2 cellular contexts compared by ENCODE assay signal in the genomic region with DNA sequence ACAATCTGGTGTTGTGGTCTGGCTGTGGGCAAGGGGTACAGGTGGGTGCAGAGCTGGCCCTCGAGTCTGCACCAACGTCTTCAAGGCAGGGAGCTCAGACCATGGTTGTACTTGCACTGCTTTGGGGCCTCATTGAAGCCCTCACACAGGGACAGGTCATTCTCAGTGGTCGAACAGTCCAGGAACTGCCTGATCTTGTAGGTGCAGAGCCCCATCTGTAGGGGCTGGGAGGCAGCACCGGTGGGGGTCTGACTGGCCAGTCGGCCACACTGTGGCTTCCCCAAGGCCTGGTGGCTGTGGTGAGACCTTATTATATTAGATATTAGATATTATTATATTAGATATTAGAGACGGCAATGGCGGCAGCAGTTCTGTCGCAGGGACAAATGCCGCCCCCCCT.
TF ChIP-seq lines count a peak whose summit lies in the region.

No MANE protein-coding gene starts in this region.

TF ChIP-seq in A549, 52 proteins besides CTCF, POLR2A, EP300 and RAD21:
- TF ChIP-seq TFCP2L1 (CRISPR knock-in tag; IDR thresholded peaks at IDR 0.05) (no peak), JUN (IDR thresholded peaks at IDR 0.05) (no peak), RFX5 (IDR thresholded peaks at IDR 0.05) (no peak), ZFP36 (IDR thresholded peaks at IDR 0.05; ENCODE audit: borderline replicate concordance, partially characterized antibody) (no peak), RCOR1 (IDR thresholded peaks at IDR 0.05; ENCODE audit: low read depth, low read length) (no peak), JUNB (IDR thresholded peaks at IDR 0.05) (no peak), EHMT2 (IDR thresholded peaks at IDR 0.05; ENCODE audit: low read depth) (no peak), CHD2 (IDR thresholded peaks at IDR 0.05; ENCODE audit: low read length, partially characterized antibody) (no peak)

TF ChIP-seq in H1, 55 proteins besides CTCF, POLR2A, EP300 and RAD21:
- TF ChIP-seq, protein P1, sequence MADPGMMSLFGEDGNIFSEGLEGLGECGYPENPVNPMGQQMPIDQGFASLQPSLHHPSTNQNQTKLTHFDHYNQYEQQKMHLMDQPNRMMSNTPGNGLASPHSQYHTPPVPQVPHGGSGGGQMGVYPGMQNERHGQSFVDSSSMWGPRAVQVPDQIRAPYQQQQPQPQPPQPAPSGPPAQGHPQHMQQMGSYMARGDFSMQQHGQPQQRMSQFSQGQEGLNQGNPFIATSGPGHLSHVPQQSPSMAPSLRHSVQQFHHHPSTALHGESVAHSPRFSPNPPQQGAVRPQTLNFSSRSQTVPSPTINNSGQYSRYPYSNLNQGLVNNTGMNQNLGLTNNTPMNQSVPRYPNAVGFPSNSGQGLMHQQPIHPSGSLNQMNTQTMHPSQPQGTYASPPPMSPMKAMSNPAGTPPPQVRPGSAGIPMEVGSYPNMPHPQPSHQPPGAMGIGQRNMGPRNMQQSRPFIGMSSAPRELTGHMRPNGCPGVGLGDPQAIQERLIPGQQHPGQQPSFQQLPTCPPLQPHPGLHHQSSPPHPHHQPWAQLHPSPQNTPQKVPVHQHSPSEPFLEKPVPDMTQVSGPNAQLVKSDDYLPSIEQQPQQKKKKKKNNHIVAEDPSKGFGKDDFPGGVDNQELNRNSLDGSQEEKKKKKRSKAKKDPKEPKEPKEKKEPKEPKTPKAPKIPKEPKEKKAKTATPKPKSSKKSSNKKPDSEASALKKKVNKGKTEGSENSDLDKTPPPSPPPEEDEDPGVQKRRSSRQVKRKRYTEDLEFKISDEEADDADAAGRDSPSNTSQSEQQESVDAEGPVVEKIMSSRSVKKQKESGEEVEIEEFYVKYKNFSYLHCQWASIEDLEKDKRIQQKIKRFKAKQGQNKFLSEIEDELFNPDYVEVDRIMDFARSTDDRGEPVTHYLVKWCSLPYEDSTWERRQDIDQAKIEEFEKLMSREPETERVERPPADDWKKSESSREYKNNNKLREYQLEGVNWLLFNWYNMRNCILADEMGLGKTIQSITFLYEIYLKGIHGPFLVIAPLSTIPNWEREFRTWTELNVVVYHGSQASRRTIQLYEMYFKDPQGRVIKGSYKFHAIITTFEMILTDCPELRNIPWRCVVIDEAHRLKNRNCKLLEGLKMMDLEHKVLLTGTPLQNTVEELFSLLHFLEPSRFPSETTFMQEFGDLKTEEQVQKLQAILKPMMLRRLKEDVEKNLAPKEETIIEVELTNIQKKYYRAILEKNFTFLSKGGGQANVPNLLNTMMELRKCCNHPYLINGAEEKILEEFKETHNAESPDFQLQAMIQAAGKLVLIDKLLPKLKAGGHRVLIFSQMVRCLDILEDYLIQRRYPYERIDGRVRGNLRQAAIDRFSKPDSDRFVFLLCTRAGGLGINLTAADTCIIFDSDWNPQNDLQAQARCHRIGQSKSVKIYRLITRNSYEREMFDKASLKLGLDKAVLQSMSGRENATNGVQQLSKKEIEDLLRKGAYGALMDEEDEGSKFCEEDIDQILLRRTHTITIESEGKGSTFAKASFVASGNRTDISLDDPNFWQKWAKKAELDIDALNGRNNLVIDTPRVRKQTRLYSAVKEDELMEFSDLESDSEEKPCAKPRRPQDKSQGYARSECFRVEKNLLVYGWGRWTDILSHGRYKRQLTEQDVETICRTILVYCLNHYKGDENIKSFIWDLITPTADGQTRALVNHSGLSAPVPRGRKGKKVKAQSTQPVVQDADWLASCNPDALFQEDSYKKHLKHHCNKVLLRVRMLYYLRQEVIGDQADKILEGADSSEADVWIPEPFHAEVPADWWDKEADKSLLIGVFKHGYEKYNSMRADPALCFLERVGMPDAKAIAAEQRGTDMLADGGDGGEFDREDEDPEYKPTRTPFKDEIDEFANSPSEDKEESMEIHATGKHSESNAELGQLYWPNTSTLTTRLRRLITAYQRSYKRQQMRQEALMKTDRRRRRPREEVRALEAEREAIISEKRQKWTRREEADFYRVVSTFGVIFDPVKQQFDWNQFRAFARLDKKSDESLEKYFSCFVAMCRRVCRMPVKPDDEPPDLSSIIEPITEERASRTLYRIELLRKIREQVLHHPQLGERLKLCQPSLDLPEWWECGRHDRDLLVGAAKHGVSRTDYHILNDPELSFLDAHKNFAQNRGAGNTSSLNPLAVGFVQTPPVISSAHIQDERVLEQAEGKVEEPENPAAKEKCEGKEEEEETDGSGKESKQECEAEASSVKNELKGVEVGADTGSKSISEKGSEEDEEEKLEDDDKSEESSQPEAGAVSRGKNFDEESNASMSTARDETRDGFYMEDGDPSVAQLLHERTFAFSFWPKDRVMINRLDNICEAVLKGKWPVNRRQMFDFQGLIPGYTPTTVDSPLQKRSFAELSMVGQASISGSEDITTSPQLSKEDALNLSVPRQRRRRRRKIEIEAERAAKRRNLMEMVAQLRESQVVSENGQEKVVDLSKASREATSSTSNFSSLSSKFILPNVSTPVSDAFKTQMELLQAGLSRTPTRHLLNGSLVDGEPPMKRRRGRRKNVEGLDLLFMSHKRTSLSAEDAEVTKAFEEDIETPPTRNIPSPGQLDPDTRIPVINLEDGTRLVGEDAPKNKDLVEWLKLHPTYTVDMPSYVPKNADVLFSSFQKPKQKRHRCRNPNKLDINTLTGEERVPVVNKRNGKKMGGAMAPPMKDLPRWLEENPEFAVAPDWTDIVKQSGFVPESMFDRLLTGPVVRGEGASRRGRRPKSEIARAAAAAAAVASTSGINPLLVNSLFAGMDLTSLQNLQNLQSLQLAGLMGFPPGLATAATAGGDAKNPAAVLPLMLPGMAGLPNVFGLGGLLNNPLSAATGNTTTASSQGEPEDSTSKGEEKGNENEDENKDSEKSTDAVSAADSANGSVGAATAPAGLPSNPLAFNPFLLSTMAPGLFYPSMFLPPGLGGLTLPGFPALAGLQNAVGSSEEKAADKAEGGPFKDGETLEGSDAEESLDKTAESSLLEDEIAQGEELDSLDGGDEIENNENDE (IDR thresholded peaks at IDR 0.05; ENCODE audit: insufficient replicate concordance, low read length): no peak
- TF ChIP-seq SP2 (IDR thresholded peaks at IDR 0.05; ENCODE audit: low read length): no peak
- no peak for TF ChIP-seq ASH2L (IDR thresholded peaks at IDR 0.05; ENCODE audit: low read length)
- no peak for TF ChIP-seq RNF2 (IDR thresholded peaks at IDR 0.05; ENCODE audit: borderline replicate concordance, low read depth, low read length, missing control alignments, poor library complexity, severe bottlenecking)
- no peak for TF ChIP-seq FOSL1 (IDR thresholded peaks at IDR 0.05; ENCODE audit: insufficient read depth, low read depth, low read length)
- TF ChIP-seq CBX5 (IDR thresholded peaks at IDR 0.05; ENCODE audit: low read depth, low read length): no peak
- TF ChIP-seq, protein P2, sequence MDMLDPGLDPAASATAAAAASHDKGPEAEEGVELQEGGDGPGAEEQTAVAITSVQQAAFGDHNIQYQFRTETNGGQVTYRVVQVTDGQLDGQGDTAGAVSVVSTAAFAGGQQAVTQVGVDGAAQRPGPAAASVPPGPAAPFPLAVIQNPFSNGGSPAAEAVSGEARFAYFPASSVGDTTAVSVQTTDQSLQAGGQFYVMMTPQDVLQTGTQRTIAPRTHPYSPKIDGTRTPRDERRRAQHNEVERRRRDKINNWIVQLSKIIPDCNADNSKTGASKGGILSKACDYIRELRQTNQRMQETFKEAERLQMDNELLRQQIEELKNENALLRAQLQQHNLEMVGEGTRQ (IDR thresholded peaks at IDR 0.05; ENCODE audit: low read length): no peak
- no peak for TF ChIP-seq TAF1 (IDR thresholded peaks at IDR 0.05; ENCODE audit: low read depth, low read length)
- TF ChIP-seq TAF7 (optimal IDR thresholded peaks at IDR 0.05; ENCODE audit: borderline replicate concordance, low read depth, low read length): no peak
- TF ChIP-seq, protein P3, sequence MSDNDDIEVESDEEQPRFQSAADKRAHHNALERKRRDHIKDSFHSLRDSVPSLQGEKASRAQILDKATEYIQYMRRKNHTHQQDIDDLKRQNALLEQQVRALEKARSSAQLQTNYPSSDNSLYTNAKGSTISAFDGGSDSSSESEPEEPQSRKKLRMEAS (IDR thresholded peaks at IDR 0.05): no peak
- no peak for TF ChIP-seq EGR1 (IDR thresholded peaks at IDR 0.05; ENCODE audit: borderline replicate concordance, low read depth, low read length)
- no peak for TF ChIP-seq PHF8 (conservative IDR thresholded peaks at IDR 0.05; ENCODE audit: low read depth, low read length)
- no peak for TF ChIP-seq ZNF274 (IDR thresholded peaks at IDR 0.05; ENCODE audit: borderline replicate concordance, extremely low read depth, low read length)
- no peak for TF ChIP-seq GTF2F1 (IDR thresholded peaks at IDR 0.05; ENCODE audit: borderline replicate concordance, low read depth, low read length)
- TF ChIP-seq JUN (IDR thresholded peaks at IDR 0.05; ENCODE audit: low read depth, low read length): no peak
- TF ChIP-seq CREB1 (IDR thresholded peaks at IDR 0.05): no peak
